ENCODE assay signal across 18 cellular contexts in the genomic region with DNA sequence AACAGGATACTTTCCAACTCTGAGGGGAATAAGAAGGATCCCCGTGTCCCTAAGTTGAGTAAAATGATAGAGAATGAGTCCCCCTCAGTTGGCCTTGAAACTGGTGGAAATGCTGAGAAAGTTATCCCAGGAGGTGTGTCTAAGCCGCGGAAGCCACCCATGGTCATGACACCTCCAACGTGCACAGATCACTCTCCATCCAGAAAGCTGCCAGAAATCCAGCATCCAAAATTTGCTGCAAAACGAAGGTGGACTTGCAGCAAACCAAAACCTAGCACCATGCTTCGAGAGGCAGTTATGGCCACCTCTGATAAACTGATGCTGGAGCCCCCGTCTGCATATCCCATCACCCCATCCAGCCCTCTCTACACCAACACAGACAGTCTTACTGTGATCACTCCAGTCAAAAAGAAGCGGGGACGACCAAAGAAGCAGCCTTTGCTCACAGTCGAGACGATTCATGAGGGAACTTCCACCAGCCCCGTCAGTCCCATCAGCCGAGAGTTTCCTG.
DNase-seq lines count a peak whose midpoint lies in the region; ATAC-seq and TF ChIP-seq lines count a peak whose summit lies in the region.
"Had no signal": no experiment of that assay in that cellular context is flagged by ENCODE, and none has a peak within 500 bp of the region (broad histone marks: within the 10 kb centered on the region; RNA-seq: fewer than 3 reads in every experiment).

No MANE protein-coding gene starts in this region.

- no peak for TF ChIP-seq CTCF in A673 (conservative IDR thresholded peaks at IDR 0.05; ENCODE audit: low read depth, low read length)
- no peak for TF ChIP-seq CTCF in esophagus muscularis mucosa (IDR thresholded peaks at IDR 0.05)

- no peak overlapping the region for H3K27ac ChIP-seq in A673 (ENCODE audit: low read depth, low read length, poor library complexity, severe bottlenecking)
- H3K27ac ChIP-seq in esophagus muscularis mucosa (replicated peaks in 1 of 4) = no peak overlapping the region
- H3K27ac ChIP-seq: 22Rv1; A549; BLaER1 treated with 17β-estradiol and CSF1 and Interleukin-3, amounts not matched to agents 10 nM and 100 nM; C4-2B had no signal

- intact Hi-C loops in A673 (cut with micrococcal nuclease; ENCODE audit: unreplicated experiment) (no loop called here), esophagus muscularis mucosa (cut with DNase I) (no loop called here)

- TSS peak; percentile 19 for BruUV-seq in A673 (replicated peaks; lab: Mats Ljungman, UMichigan)

- no peak for ATAC-seq in stimulated activated naive B cell treated with anti-CD40 and anti-IgM and Interleukin-4, amounts not matched to agents 10 μg/mL and 1 μg/mL and 100 μg/mL, for 72 hours (replicated peaks)
- no peak for ATAC-seq in HG02852 (IDR thresholded peaks at IDR 0.05; ENCODE audit: unreplicated experiment)
- ATAC-seq: A549; CD8-positive, alpha-beta T cell had no signal

- DNase-seq in A673 (ENCODE audit: low spot score) (no peak), esophagus muscularis mucosa (ENCODE audit: extremely low spot score) (peak; percentile 53), HPDE6-E6E7 (ENCODE audit: extremely low spot score) (no peak)
- no peak for DNase-seq in stimulated activated naive B cell treated with anti-CD40 and anti-IgM and Interleukin-4, amounts not matched to agents 10 μg/mL and 1 μg/mL and 100 μg/mL, for 72 hours
- DNase-seq in activated CD8-positive, alpha-beta memory T cell treated with anti-CD3 and anti-CD28 coated beads, Interleukin-2, amount 50 U/mL, for 48 hours = no peak
- DNase-seq: ACHN; Caco-2; Calu3; CD4-positive, alpha-beta T cell; CD8-positive, alpha-beta T cell; DMS79 treated with DMSO at 0.1 percent for 48 hours; GF-D8 had no signal

- peaks cover 67 to 80% of the 10 kb centered on the region in 2 donors for H3K36me3 Mint-ChIP-seq in stimulated activated naive B cell treated with anti-CD40 and anti-IgM and Interleukin-4, amounts not matched to agents 10 μg/mL and 1 μg/mL and 100 μg/mL, for 72 hours
- H3K36me3 Mint-ChIP-seq: CD8-positive, alpha-beta T cell had no signal

- no peak for TF ChIP-seq POLR2A in esophagus muscularis mucosa (IDR thresholded peaks at IDR 0.05; ENCODE audit: low read depth)

- H3K4me3 Mint-ChIP-seq in stimulated activated naive B cell treated with anti-CD40 and anti-IgM and Interleukin-4, amounts not matched to agents 10 μg/mL and 1 μg/mL and 100 μg/mL, for 72 hours = no peak overlapping the region
- H3K4me3 Mint-ChIP-seq: B cell; CD4-positive, alpha-beta T cell; CD8-positive, alpha-beta T cell had no signal

- no peak for TF ChIP-seq EP300 in esophagus muscularis mucosa (IDR thresholded peaks at IDR 0.05)

- peak overlapping the region; percentile 51 for H3K27ac Mint-ChIP-seq in stimulated activated naive B cell treated with anti-CD40 and anti-IgM and Interleukin-4, amounts not matched to agents 10 μg/mL and 1 μg/mL and 100 μg/mL, for 72 hours
- H3K27ac Mint-ChIP-seq: B cell; CD4-positive, alpha-beta T cell; CD8-positive, alpha-beta T cell had no signal

- 92% methylated on average over 13 of the region's 13 CpGs for WGBS in esophagus muscularis mucosa

- no peaks in the 10 kb centered on the region for H3K9me3 Mint-ChIP-seq in stimulated activated naive B cell treated with anti-CD40 and anti-IgM and Interleukin-4, amounts not matched to agents 10 μg/mL and 1 μg/mL and 100 μg/mL, for 72 hours
- H3K9me3 Mint-ChIP-seq: CD4-positive, alpha-beta T cell; CD8-positive, alpha-beta T cell had no signal

- H3K4me3 ChIP-seq in A673 (ENCODE audit: low read depth, low read length, poor library complexity, severe bottlenecking) = no peak overlapping the region
- H3K4me3 ChIP-seq in esophagus muscularis mucosa = no peak overlapping the region
- H3K4me3 ChIP-seq: A549; BLaER1 treated with 17β-estradiol and CSF1 and Interleukin-3, amounts not matched to agents 10 nM and 100 nM had no signal

- no peaks in the 10 kb centered on the region for H3K27me3 Mint-ChIP-seq in stimulated activated naive B cell treated with anti-CD40 and anti-IgM and Interleukin-4, amounts not matched to agents 10 μg/mL and 1 μg/mL and 100 μg/mL, for 72 hours
- H3K27me3 Mint-ChIP-seq: B cell; CD4-positive, alpha-beta T cell had no signal

- H3K9me3 ChIP-seq in A673 (ENCODE audit: low read depth, low read length, poor library complexity, severe bottlenecking) (no peaks in the 10 kb centered on the region), esophagus muscularis mucosa (no peaks in the 10 kb centered on the region)
- H3K9me3 ChIP-seq: A549, Caco-2 had no signal

- peaks cover 14 to 24% of the 10 kb centered on the region in 2 donors for H3K4me1 Mint-ChIP-seq in stimulated activated naive B cell treated with anti-CD40 and anti-IgM and Interleukin-4, amounts not matched to agents 10 μg/mL and 1 μg/mL and 100 μg/mL, for 72 hours

- no peaks in the 10 kb centered on the region for H3K4me1 ChIP-seq in A673 (ENCODE audit: insufficient read depth, low read length, poor library complexity, severe bottlenecking)
- peaks cover 0 to 13% (median 12%) of the 10 kb centered on the region in 4 donors for H3K4me1 ChIP-seq in esophagus muscularis mucosa
- H3K4me1 ChIP-seq: A549; BLaER1 treated with 17β-estradiol and CSF1 and Interleukin-3, amounts not matched to agents 10 nM and 100 nM; Caco-2 had no signal

- POLR2A ChIA-PET in A673 (lab: Charles Lee; ENCODE audit: low non-redundant PET) = no interaction called here

- H3K36me3 ChIP-seq in A673 (ENCODE audit: insufficient read depth, low read length, poor library complexity, severe bottlenecking) (no peaks in the 10 kb centered on the region), esophagus muscularis mucosa (peaks cover 0 to 50% (median 20%) of the 10 kb centered on the region in 4 donors)

- CTCF ChIA-PET in A673 (lab: Charles Lee) = no interaction called here

- no peaks in the 10 kb centered on the region for H3K27me3 ChIP-seq in A673 (replicated peaks; ENCODE audit: insufficient read depth, low read depth, low read length, poor library complexity)
- H3K27me3 ChIP-seq in esophagus muscularis mucosa = no peaks in the 10 kb centered on the region
- H3K27me3 ChIP-seq: BLaER1 treated with 17β-estradiol and CSF1 and Interleukin-3, amounts not matched to agents 10 nM and 100 nM had no signal
